Comparison of ENCODE assay signal across 17 cellular contexts in the genomic region with DNA sequence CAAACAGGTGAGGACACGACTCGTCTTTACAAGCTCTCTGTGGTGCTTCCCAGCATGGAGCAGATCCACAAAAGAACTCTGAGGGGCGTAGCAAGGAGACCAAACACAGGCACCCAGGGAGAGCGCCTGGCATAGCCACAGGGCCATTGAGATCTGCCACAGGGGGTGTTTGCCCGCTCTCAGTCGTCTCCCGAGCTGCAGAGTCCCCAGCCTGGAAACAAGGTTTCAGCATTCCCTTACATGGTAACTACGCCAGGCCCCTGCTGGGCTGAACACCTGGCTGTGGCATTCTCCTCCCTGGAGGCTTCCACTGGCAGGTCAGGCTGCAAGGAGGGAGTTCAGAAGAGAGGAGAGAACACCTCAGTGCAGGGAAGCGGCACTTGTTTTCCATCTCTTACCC.
DNase-seq lines count a peak whose midpoint lies in the region; ATAC-seq lines count a peak whose summit lies in the region.
"Had no signal": no experiment of that assay in that cellular context is flagged by ENCODE, and none has a peak within 500 bp of the region (broad histone marks: within the 10 kb centered on the region; RNA-seq: fewer than 3 reads in every experiment).

No MANE protein-coding gene starts in this region.

- ATAC-seq in GM19324 (IDR thresholded peaks at IDR 0.05; ENCODE audit: low FRiP score, unreplicated experiment) = no peak
- no peak for ATAC-seq in GM18870 (IDR thresholded peaks at IDR 0.05; ENCODE audit: unreplicated experiment)

- peak; percentile 16 for DNase-seq in COLO668 (lab: John Stamatoyannopoulos, UW; ENCODE audit: unreplicated experiment)
- DNase-seq in NCI-H146 (lab: John Stamatoyannopoulos, UW) = peak; percentile 97
- peak; percentile 98 for DNase-seq in NCI-H345 treated with DMSO at 0.1 percent for 48 hours (lab: John Stamatoyannopoulos, UW; ENCODE audit: unreplicated experiment)
- peak; percentile 32 for DNase-seq in iPS-NIHi7 (ENCODE audit: extremely low spot score)
- no peak for DNase-seq in activated CD4-positive, alpha-beta T cell treated with anti-CD3 and anti-CD28 coated beads for 1 hour
- DNase-seq: Calu3; CD4-positive, alpha-beta T cell; GF-D8; MV-4-11; NCI-H1436; NCI-H2029 treated with DMSO at 0.1 percent for 48 hours; NCI-H82; RPMI8226; SHP77 treated with DMSO at 0.1 percent for 48 hours; SK-N-SH had no signal
